Comparison of ENCODE assay signal across 8 cellular contexts in the genomic region with DNA sequence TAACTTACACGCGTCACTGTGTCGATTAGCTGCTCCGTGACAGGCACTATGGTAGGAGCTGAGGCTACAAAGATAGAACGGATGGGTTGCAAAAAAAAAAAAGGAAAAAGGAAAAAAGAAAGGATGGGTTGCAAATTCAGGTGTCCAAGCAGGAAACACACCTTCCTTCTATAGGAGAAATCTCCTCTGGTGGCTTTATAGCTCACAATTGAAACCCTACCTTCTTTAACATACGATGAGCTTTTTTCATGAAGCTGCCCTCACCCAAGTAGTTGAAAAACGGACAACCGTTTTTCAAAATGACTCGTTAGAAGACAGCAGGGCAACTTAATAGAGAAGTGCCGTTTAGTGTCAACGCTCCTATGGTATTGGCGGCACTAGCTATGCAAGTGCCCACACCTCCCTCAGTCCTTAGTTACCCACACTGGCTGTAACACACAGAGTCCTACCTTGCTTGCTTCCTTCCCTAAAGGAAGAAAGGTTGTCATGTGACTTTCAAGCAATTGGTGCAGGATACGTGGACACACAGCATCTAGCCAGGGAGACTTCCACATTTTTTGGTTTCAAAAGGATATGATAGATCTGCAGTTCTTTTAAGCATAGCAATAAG. TPM values are rescaled to one million over a fixed set of nuclear protein-coding genes. Genes with fewer than 3 reads are reported as not detected.
A peak's percentile ranks its signal among the peaks of the same experiment; 100 is the strongest.
DNase-seq lines count a peak whose midpoint lies in the region; ATAC-seq and TF ChIP-seq lines count a peak whose summit lies in the region.

No MANE protein-coding gene starts in this region.

- H3K4me1 Mint-ChIP-seq in stimulated activated memory B cell treated with anti-CD40 and anti-IgM and Interleukin-4, amounts not matched to agents 10 μg/mL and 1 μg/mL and 100 μg/mL, for 72 hours = peaks cover 28% of the 10 kb centered on the region

- no peaks in the 10 kb centered on the region; the same call in 1 of the 2 replicates for H3K36me3 ChIP-seq in Panc1 (ENCODE audit: control insufficient read depth, insufficient read depth, low read length)

- H3K9me3 Mint-ChIP-seq in stimulated activated memory B cell treated with anti-CD40 and anti-IgM and Interleukin-4, amounts not matched to agents 10 μg/mL and 1 μg/mL and 100 μg/mL, for 72 hours = no peaks in the 10 kb centered on the region

- CTCF ChIA-PET in AG04449 (lab: Yijun Ruan, JAX) (interaction anchor here (1.0 to 1.7 kb wide), 2 partner anchors 22 to 66 kb away, joined by 3 to 8 read pairs; a partner anchor contains a TSS), Panc1 (lab: Charles Lee) (interaction anchor here (1.1 kb wide), 1 partner anchor 66 kb away, joined by 3 read pairs; a partner anchor contains a TSS)

- peak overlapping the region; percentile 91 for H3K4me3 ChIP-seq in AG04449 (ENCODE audit: low read depth, low read length)
- H3K4me3 ChIP-seq in Panc1 (ENCODE audit: low read depth in 2 of 2, low read length in 2 of 2) = peak overlapping the region; percentile 86 to 87
- H3K4me3 ChIP-seq in cardiac fibroblast (replicated peaks in 1 of 2; ENCODE audit: low read depth in 2 of 2, low read length in 2 of 2) = peak overlapping the region; percentile 87 to 92

- in situ Hi-C loops in Panc1 (cut with HindIII; ENCODE audit: low pct_unique_long_range_greater_than_20kb, low sequenced_read_pairs) = no loop called here

- DNase-seq in AG04449 (ENCODE audit: low read depth, low spot score) (no peak), GM10266 (ENCODE audit: extremely low spot score) (peak; percentile 15), HK-2 (ENCODE audit: unreplicated experiment) (peak; percentile 11), Panc1 (ENCODE audit: low read depth, low spot score) (no peak), cardiac fibroblast (ENCODE audit: low read depth in 2 of 2) (peak; percentile 29 to 34), kidney tubule cell (ENCODE audit: low spot score) (peak; percentile 66)
- no peak for DNase-seq in NK-92 treated with Interleukin-12 subunit alpha and Interleukin-12 subunit beta, amount 100 ng/mL, for 24 hours (lab: John Stamatoyannopoulos, UW)

- TF ChIP-seq CTCF in AG04449 (IDR thresholded peaks at IDR 0.05; ENCODE audit: insufficient read depth, low read length, missing control alignments) (no peak), GM10266 (IDR thresholded peaks at IDR 0.05; ENCODE audit: control insufficient read depth, insufficient read depth, low read depth, missing control alignments) (no peak), Panc1 (IDR thresholded peaks at IDR 0.05) (no peak), cardiac fibroblast (IDR thresholded peaks at IDR 0.05; ENCODE audit: low read depth, low read length) (no peak)

- peak overlapping the region; percentile 89 for H3K27ac ChIP-seq in Panc1 (ENCODE audit: low read length)

- H3K27ac Mint-ChIP-seq in stimulated activated memory B cell treated with anti-CD40 and anti-IgM and Interleukin-4, amounts not matched to agents 10 μg/mL and 1 μg/mL and 100 μg/mL, for 72 hours = peak overlapping the region; percentile 96

- no peaks in the 10 kb centered on the region for H3K27me3 Mint-ChIP-seq in stimulated activated memory B cell treated with anti-CD40 and anti-IgM and Interleukin-4, amounts not matched to agents 10 μg/mL and 1 μg/mL and 100 μg/mL, for 72 hours

- intact Hi-C loops in Panc1 (cut with micrococcal nuclease; ENCODE audit: unreplicated experiment) = loop anchor here (2.0 kb wide), 1 partner anchor 66 kb away; a partner anchor contains a TSS

- POLR2A ChIA-PET in AG04449 (lab: Yijun Ruan, JAX) = interaction anchor here (0.7 to 1.8 kb wide), 7 partner anchors 10 to 708 kb away, joined by 3 to 14 read pairs (median 3); a partner anchor contains a TSS
- POLR2A ChIA-PET in Panc1 (lab: Charles Lee) = interaction anchor here (0.6 kb wide), 1 partner anchor 15 kb away, joined by 3 read pairs; no protein-coding TSS in a partner anchor

- H3K4me1 ChIP-seq in Panc1 (ENCODE audit: control insufficient read depth, insufficient read depth, low read length) = peaks cover 14% of the 10 kb centered on the region; the same call in 1 of the 2 replicates

- no peaks in the 10 kb centered on the region for H3K36me3 Mint-ChIP-seq in stimulated activated memory B cell treated with anti-CD40 and anti-IgM and Interleukin-4, amounts not matched to agents 10 μg/mL and 1 μg/mL and 100 μg/mL, for 72 hours

- H3K27me3 ChIP-seq in Panc1 (ENCODE audit: control insufficient read depth, insufficient read depth, low read length) = no peaks in the 10 kb centered on the region

- H3K9me3 ChIP-seq in Panc1 (ENCODE audit: control insufficient read depth, insufficient read depth, low read depth, low read length) = no peaks in the 10 kb centered on the region

- BruUV-seq in Panc1 (replicated peaks; lab: Mats Ljungman, UMichigan) = TSS peak; percentile 75

- no peak for ATAC-seq in Panc1
- peak; percentile 43 for ATAC-seq in stimulated activated memory B cell treated with anti-CD40 and anti-IgM and Interleukin-4, amounts not matched to agents 10 μg/mL and 1 μg/mL and 100 μg/mL, for 72 hours

- H3K4me3 Mint-ChIP-seq in stimulated activated memory B cell treated with anti-CD40 and anti-IgM and Interleukin-4, amounts not matched to agents 10 μg/mL and 1 μg/mL and 100 μg/mL, for 72 hours = peak overlapping the region; percentile 89

RNA-seq across cellular contexts. Expression of a gene that starts 0.7 kb away (rescaled TPM):
- 37.3 TPM for total RNA-seq in Panc1 (2021; ENCODE audit: unreplicated experiment)
- polyA plus RNA-seq in Panc1 (2012; ENCODE audit: insufficient read length) = 10.1 TPM

Comparison
In these comparisons a context has a peak if more than half of its experiments do, and no peak if none do; other contexts are left out.
1. DNase-seq: peak in GM10266 (single experiment), HK-2 (single experiment), cardiac fibroblast (2 of 2) and kidney tubule cell (single experiment); none in AG04449 (single experiment), Panc1 (single experiment) and NK-92 treated with Interleukin-12 subunit alpha and Interleukin-12 subunit beta, amount 100 ng/mL, for 24 hours (single experiment).
2. Peak in every context shown above with its lines, with median percentiles within 50 percentile points of each other: H3K4me3 ChIP-seq.